ENCODE assay signal across 31 cellular contexts in the genomic region with DNA sequence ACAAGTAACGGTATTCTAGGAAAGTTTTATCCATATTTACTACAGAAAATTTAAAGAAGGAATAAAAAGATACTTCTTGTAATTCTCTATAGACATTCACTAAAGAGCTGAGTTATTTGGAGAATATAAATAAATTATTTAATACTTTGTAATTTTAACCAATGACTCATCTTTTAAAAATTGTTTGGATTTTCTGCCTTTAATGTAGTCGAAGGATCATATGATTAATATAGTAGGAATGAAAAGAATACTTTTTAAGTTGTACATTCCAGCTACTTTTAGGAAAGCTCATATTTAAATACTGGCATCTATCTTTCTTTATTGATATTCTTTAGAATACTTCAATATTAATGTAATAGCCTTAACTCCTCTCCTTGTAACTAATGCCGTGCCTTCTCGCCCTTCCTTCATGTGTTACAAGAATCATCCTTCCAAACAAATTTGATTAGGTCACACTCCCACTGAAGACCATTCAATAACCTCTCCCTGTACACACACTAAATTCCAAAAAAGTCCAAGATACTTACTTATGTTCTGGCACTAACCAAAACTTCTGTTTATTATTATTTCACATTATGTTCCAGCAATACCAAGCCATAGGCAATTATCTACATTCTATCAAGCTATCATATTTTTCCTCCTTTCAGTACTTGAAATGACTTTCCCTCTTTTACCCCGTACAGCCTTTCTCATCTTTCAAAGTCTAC.
DNase-seq lines count a peak whose midpoint lies in the region; ATAC-seq, FAIRE-seq and TF ChIP-seq lines count a peak whose summit lies in the region.
"Had no signal": no experiment of that assay in that cellular context is flagged by ENCODE, and none has a peak within 500 bp of the region (broad histone marks: within the 10 kb centered on the region; RNA-seq: fewer than 3 reads in every experiment).

No MANE protein-coding gene starts in this region.

- peaks cover 42% of the 10 kb centered on the region for H3K4me1 Mint-ChIP-seq in chondrocyte (ENCODE audit: low read depth)
- H3K4me1 Mint-ChIP-seq in stimulated activated effector memory CD8-positive, alpha-beta T cell treated with anti-CD3 and anti-CD28 coated beads, Interleukin-12 subunit alpha, Interleukin-12 subunit beta, amount 100 ng/mL, for 72 hours: no peaks in the 10 kb centered on the region
- H3K4me1 Mint-ChIP-seq in Calu3 (ENCODE audit: low read depth, unreplicated experiment): no peaks in the 10 kb centered on the region
- H3K4me1 Mint-ChIP-seq: activated CD4-positive, alpha-beta T cell treated with anti-CD3 and anti-CD28 coated beads for 36 hours; neural crest cell had no signal

- H3K27me3 Mint-ChIP-seq in chondrocyte (ENCODE audit: low read depth) (no peaks in the 10 kb centered on the region), Calu3 (ENCODE audit: unreplicated experiment) (no peaks in the 10 kb centered on the region)
- H3K27me3 Mint-ChIP-seq: activated CD4-positive, alpha-beta T cell treated with anti-CD3 and anti-CD28 coated beads for 36 hours; activated naive CD8-positive, alpha-beta T cell had no signal

- DNase-seq in EL: peak; percentile 25
- peak; percentile 13 for DNase-seq in MG63
- no peak for DNase-seq in chondrocyte (ENCODE audit: low spot score)
- DNase-seq in hepatic stellate cell (ENCODE audit: low spot score): peak; percentile 14
- DNase-seq in stimulated activated effector memory CD8-positive, alpha-beta T cell treated with anti-CD3 and anti-CD28 coated beads, Interleukin-12 subunit alpha, Interleukin-12 subunit beta, amount 100 ng/mL, for 72 hours (ENCODE audit: low spot score in 2 of 2): no peak
- no peak for DNase-seq in activated CD4-positive, alpha-beta T cell treated with anti-CD3 and anti-CD28 coated beads, Interleukin-2, amount 50 U/mL, for 48 hours
- DNase-seq in GM12892 (ENCODE audit: insufficient read length): no peak
- no peak for DNase-seq in Calu3
- DNase-seq: ACHN; activated CD4-positive, alpha-beta T cell treated with anti-CD3 and anti-CD28 coated beads for 36 hours; activated CD8-positive, alpha-beta memory T cell treated with anti-CD3 and anti-CD28 coated beads for 24 hours; activated T-cell treated with anti-CD3 and anti-CD28 coated beads for 4 hours; anterior cingulate cortex; central memory CD4-positive, alpha-beta T cell; H9; KBM-7; left ventricle myocardium superior; NCI-H1417; NCI-H2029 treated with DMSO at 0.1 percent for 48 hours; NCI-H2227 treated with DMSO at 0.1 percent for 48 hours; NCI-H526 treated with DMSO at 0.1 percent for 48 hours; NK-92 treated with Interleukin-12 subunit alpha and Interleukin-12 subunit beta, amount 100 ng/mL, for 24 hours; PC-9; right lobe of liver; SHP77 treated with DMSO at 0.1 percent for 48 hours; stimulated activated CD4-positive, alpha-beta T cell treated with anti-CD3 and anti-CD28 coated beads, Interleukin-4, amount 100 ng/mL, for 24 hours had no signal

- no peaks in the 10 kb centered on the region for H3K9me3 Mint-ChIP-seq in chondrocyte (ENCODE audit: low read depth)
- H3K9me3 Mint-ChIP-seq in stimulated activated effector memory CD8-positive, alpha-beta T cell treated with anti-CD3 and anti-CD28 coated beads, Interleukin-12 subunit alpha, Interleukin-12 subunit beta, amount 100 ng/mL, for 72 hours: peaks cover 27% of the 10 kb centered on the region
- no peaks in the 10 kb centered on the region for H3K9me3 Mint-ChIP-seq in Calu3 (ENCODE audit: low read depth, unreplicated experiment)
- H3K9me3 Mint-ChIP-seq: H9, neural crest cell had no signal

- FAIRE-seq in GM12892 (lab: Jason Lieb, UNC): no peak
- FAIRE-seq: keratinocyte had no signal

- CTCF ChIA-PET in Calu3 (lab: Charles Lee): no interaction called here

- no peak for ATAC-seq in stimulated activated effector memory CD8-positive, alpha-beta T cell treated with anti-CD3 and anti-CD28 coated beads, Interleukin-12 subunit alpha, Interleukin-12 subunit beta, amount 100 ng/mL, for 72 hours
- ATAC-seq: activated CD4-positive, alpha-beta T cell treated with anti-CD3 and anti-CD28 coated beads for 36 hours; left ventricle myocardium superior; right lobe of liver had no signal

- H3K27ac Mint-ChIP-seq in chondrocyte (ENCODE audit: unreplicated experiment): peak overlapping the region; percentile 69
- no peak overlapping the region for H3K27ac Mint-ChIP-seq in stimulated activated effector memory CD8-positive, alpha-beta T cell treated with anti-CD3 and anti-CD28 coated beads, Interleukin-12 subunit alpha, Interleukin-12 subunit beta, amount 100 ng/mL, for 72 hours
- no peak overlapping the region for H3K27ac Mint-ChIP-seq in Calu3 (ENCODE audit: unreplicated experiment)
- H3K27ac Mint-ChIP-seq: activated CD4-positive, alpha-beta T cell treated with anti-CD3 and anti-CD28 coated beads for 36 hours; activated naive CD8-positive, alpha-beta T cell; H9; T-helper 2 cell treated with Interferon-gamma antibody and Interleukin-4, amounts not matched to agents 5 μg/mL and 100 μg/mL, for 36 hours had no signal

- intact Hi-C loops in Calu3 (cut with micrococcal nuclease; ENCODE audit: unreplicated experiment): no loop called here

- H3K36me3 Mint-ChIP-seq in chondrocyte (ENCODE audit: low read depth) (no peaks in the 10 kb centered on the region), Calu3 (ENCODE audit: insufficient read depth, unreplicated experiment) (no peaks in the 10 kb centered on the region)
- H3K36me3 Mint-ChIP-seq in stimulated activated effector memory CD8-positive, alpha-beta T cell treated with anti-CD3 and anti-CD28 coated beads, Interleukin-12 subunit alpha, Interleukin-12 subunit beta, amount 100 ng/mL, for 72 hours: no peaks in the 10 kb centered on the region
- H3K36me3 Mint-ChIP-seq: activated naive CD8-positive, alpha-beta T cell had no signal

- H3K9me3 ChIP-seq in MG63: peaks cover 3% of the 10 kb centered on the region; the same call in 1 of the 2 replicates
- H3K9me3 ChIP-seq: right lobe of liver, tibial nerve had no signal

- H3K4me3 Mint-ChIP-seq in chondrocyte (ENCODE audit: unreplicated experiment) (no peak overlapping the region), Calu3 (ENCODE audit: low read depth, unreplicated experiment) (no peak overlapping the region)
- H3K4me3 Mint-ChIP-seq in stimulated activated effector memory CD8-positive, alpha-beta T cell treated with anti-CD3 and anti-CD28 coated beads, Interleukin-12 subunit alpha, Interleukin-12 subunit beta, amount 100 ng/mL, for 72 hours: no peak overlapping the region
- H3K4me3 Mint-ChIP-seq: activated CD4-positive, alpha-beta T cell treated with anti-CD3 and anti-CD28 coated beads for 36 hours; activated naive CD8-positive, alpha-beta T cell; H9; neural crest cell; T-helper 2 cell treated with Interferon-gamma antibody and Interleukin-4, amounts not matched to agents 5 μg/mL and 100 μg/mL, for 36 hours had no signal

- TF ChIP-seq CTCF in chondrocyte (IDR thresholded peaks at IDR 0.05) (no peak), Calu3 (IDR thresholded peaks at IDR 0.05; ENCODE audit: unreplicated experiment) (no peak)

- peaks cover 2% of the 10 kb centered on the region; the same call in 1 of the 2 replicates for H3K36me3 ChIP-seq in MG63
- H3K36me3 ChIP-seq: right lobe of liver, tibial nerve had no signal

- H3K4me3 ChIP-seq in MG63: no peak overlapping the region
- H3K4me3 ChIP-seq: PC-9, right lobe of liver, tibial nerve had no signal

- TF ChIP-seq POLR2A in GM12892 (IDR thresholded peaks at IDR 0.05; ENCODE audit: low read depth, low read length): no peak

- no peaks in the 10 kb centered on the region for H3K27me3 ChIP-seq in MG63
- H3K27me3 ChIP-seq: right lobe of liver, tibial nerve had no signal

- BruUV-seq in Calu3 (replicated peaks; lab: Mats Ljungman, UMichigan): no TSS peak

Comparison
In these comparisons a context has a peak if more than half of its experiments do, and no peak if none do; other contexts are left out.
1. DNase-seq: peak in EL (single experiment), MG63 (single experiment) and hepatic stellate cell (single experiment); none in chondrocyte (single experiment), stimulated activated effector memory CD8-positive, alpha-beta T cell treated with anti-CD3 and anti-CD28 coated beads, Interleukin-12 subunit alpha, Interleukin-12 subunit beta, amount 100 ng/mL, for 72 hours (0 of 2), activated CD4-positive, alpha-beta T cell treated with anti-CD3 and anti-CD28 coated beads, Interleukin-2, amount 50 U/mL, for 48 hours (0 of 2), GM12892 (single experiment) and Calu3 (single experiment).